In the genomic region with DNA sequence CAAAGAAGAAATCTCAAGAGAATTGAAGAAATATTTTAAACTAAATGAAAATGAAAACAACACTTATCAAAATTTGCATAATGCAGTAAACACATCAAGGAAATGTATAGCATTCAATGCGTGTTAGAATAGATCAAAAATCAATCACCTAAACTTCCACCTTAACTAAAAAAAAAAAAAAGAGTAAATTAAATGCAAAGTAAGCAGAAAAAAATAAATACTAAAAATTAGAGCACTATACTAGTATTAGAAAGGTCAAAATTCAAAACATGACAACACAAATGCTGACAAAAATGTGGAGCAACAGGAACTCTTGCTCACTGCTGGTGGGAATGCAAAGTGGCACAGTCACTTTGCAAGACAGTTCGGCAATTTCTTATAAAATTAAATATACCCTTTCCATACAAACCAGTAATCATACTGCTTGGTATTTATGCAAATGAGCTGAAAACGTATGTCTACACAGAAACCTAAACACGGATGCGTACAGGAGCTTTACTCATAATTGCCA, we compare ENCODE assay signal across 38 cellular contexts.
"Had no signal": no experiment of that assay in that cellular context is flagged by ENCODE, and none has a peak within 500 bp of the region (broad histone marks: within the 10 kb centered on the region; RNA-seq: fewer than 3 reads in every experiment).

No MANE protein-coding gene starts in this region.

- H3K27me3 ChIP-seq: ascending aorta, cardiac muscle cell had no signal

- ATAC-seq: activated CD4-positive, alpha-beta T cell treated with anti-CD3 and anti-CD28 coated beads for 36 hours; activated CD8-positive, alpha-beta memory T cell treated with anti-CD3 and anti-CD28 coated beads, Interleukin-2, amount 10 ng/mL, durations not matched to agents 7 days and 5 days; activated CD8-positive, alpha-beta T cell treated with anti-CD3 and anti-CD28 coated beads, Interleukin-2, amount 10 ng/mL, durations not matched to agents 7 days and 5 days; activated naive CD8-positive, alpha-beta T cell treated with anti-CD3 and anti-CD28 coated beads, Interleukin-2, amount 50 U/mL, for 24 hours had no signal

- H3K27ac Mint-ChIP-seq: activated B cell treated with CpG ODN at 0.5 μM for 24 hours; activated CD4-positive, alpha-beta memory T cell treated with anti-CD3 and anti-CD28 coated beads, Interleukin-2, amount 10 ng/mL, durations not matched to agents 7 days and 5 days; activated CD4-positive, alpha-beta T cell treated with anti-CD3 and anti-CD28 coated beads for 36 hours; activated CD4-positive, alpha-beta T cell treated with anti-CD3 and anti-CD28 coated beads, Interleukin-2, amount 10 ng/mL, durations not matched to agents 7 days and 5 days; activated CD8-positive, alpha-beta memory T cell treated with anti-CD3 and anti-CD28 coated beads, Interleukin-2, amount 10 ng/mL, durations not matched to agents 7 days and 5 days; activated CD8-positive, alpha-beta T cell treated with anti-CD3 and anti-CD28 coated beads, Interleukin-2, amount 10 ng/mL, durations not matched to agents 7 days and 5 days; activated naive CD4-positive, alpha-beta T cell treated with anti-CD3 and anti-CD28 coated beads, Interleukin-2, amount 10 ng/mL, durations not matched to agents 7 days and 5 days; activated naive CD8-positive, alpha-beta T cell; activated naive CD8-positive, alpha-beta T cell treated with anti-CD3 and anti-CD28 coated beads, Interleukin-2, amount 10 ng/mL, durations not matched to agents 7 days and 5 days; activated naive CD8-positive, alpha-beta T cell treated with anti-CD3 and anti-CD28 coated beads, Interleukin-2, amount 50 U/mL, for 24 hours; activated T-cell treated with anti-CD3 and anti-CD28 coated beads, Interleukin-2, amount 50 U/mL, for 24 hours; activated T-helper 2 cell treated with anti-CD3 and anti-CD28 coated beads, Interferon-gamma antibody, Interleukin-2, Interleukin-4, amounts not matched to agents 10 μg/mL and 5 μg/mL and 100 μg/mL, durations not matched to agents 14 hours and 24 hours and 36 hours; brain; T-helper 1 cell treated with Interleukin-12 subunit alpha and Interleukin-12 subunit beta and Interleukin-4 antibody, amounts not matched to agents 30 μg/mL and 1 μg/mL, for 36 hours; T-helper 2 cell treated with Interferon-gamma antibody and Interleukin-4, amounts not matched to agents 5 μg/mL and 100 μg/mL, for 36 hours had no signal

- H3K9me3 Mint-ChIP-seq: activated CD4-positive, alpha-beta memory T cell treated with anti-CD3 and anti-CD28 coated beads, Interleukin-2, amount 10 ng/mL, durations not matched to agents 7 days and 5 days; activated CD4-positive, alpha-beta T cell treated with anti-CD3 and anti-CD28 coated beads, Interleukin-2, amount 10 ng/mL, durations not matched to agents 7 days and 5 days; activated naive CD4-positive, alpha-beta T cell treated with anti-CD3 and anti-CD28 coated beads, Interleukin-2, amount 10 ng/mL, durations not matched to agents 7 days and 5 days; activated naive CD4-positive, alpha-beta T cell treated with anti-CD3 and anti-CD28 coated beads, Interleukin-2, amount 50 U/mL, for 24 hours; activated naive CD8-positive, alpha-beta T cell treated with anti-CD3 and anti-CD28 coated beads, Interleukin-2, amount 10 ng/mL, durations not matched to agents 7 days and 5 days; activated naive CD8-positive, alpha-beta T cell treated with anti-CD3 and anti-CD28 coated beads, Interleukin-2, amount 50 U/mL, for 24 hours; activated T-helper 2 cell treated with anti-CD3 and anti-CD28 coated beads, Interferon-gamma antibody, Interleukin-2, Interleukin-4, amounts not matched to agents 10 μg/mL and 5 μg/mL and 100 μg/mL, durations not matched to agents 14 hours and 24 hours and 36 hours; T-helper 1 cell treated with Interleukin-12 subunit alpha and Interleukin-12 subunit beta and Interleukin-4 antibody, amounts not matched to agents 30 μg/mL and 1 μg/mL, for 36 hours; T-helper 2 cell treated with Interferon-gamma antibody and Interleukin-4, amounts not matched to agents 5 μg/mL and 100 μg/mL, for 36 hours had no signal

- H3K4me1 Mint-ChIP-seq: activated CD4-positive, alpha-beta memory T cell treated with anti-CD3 and anti-CD28 coated beads, Interleukin-2, amount 10 ng/mL, durations not matched to agents 7 days and 5 days; activated CD4-positive, alpha-beta T cell treated with anti-CD3 and anti-CD28 coated beads, Interleukin-2, amount 10 ng/mL, durations not matched to agents 7 days and 5 days; activated CD8-positive, alpha-beta memory T cell treated with anti-CD3 and anti-CD28 coated beads, Interleukin-2, amount 10 ng/mL, durations not matched to agents 7 days and 5 days; activated naive CD4-positive, alpha-beta T cell treated with anti-CD3 and anti-CD28 coated beads, Interleukin-2, amount 10 ng/mL, durations not matched to agents 7 days and 5 days; activated naive CD4-positive, alpha-beta T cell treated with anti-CD3 and anti-CD28 coated beads, Interleukin-2, amount 50 U/mL, for 24 hours; activated naive CD8-positive, alpha-beta T cell treated with anti-CD3 and anti-CD28 coated beads, Interleukin-2, amount 10 ng/mL, durations not matched to agents 7 days and 5 days; activated naive CD8-positive, alpha-beta T cell treated with anti-CD3 and anti-CD28 coated beads, Interleukin-2, amount 50 U/mL, for 24 hours had no signal

- DNase-seq: activated B cell treated with CpG ODN at 0.5 μM for 24 hours; activated CD4-positive, alpha-beta memory T cell treated with anti-CD3 and anti-CD28 coated beads, Interleukin-2, amount 10 ng/mL, durations not matched to agents 7 days and 5 days; activated CD4-positive, alpha-beta T cell treated with anti-CD3 and anti-CD28 coated beads for 1 hour; activated CD4-positive, alpha-beta T cell treated with anti-CD3 and anti-CD28 coated beads for 36 hours; activated CD4-positive, alpha-beta T cell treated with anti-CD3 and anti-CD28 coated beads for 48 hours; activated CD4-positive, alpha-beta T cell treated with anti-CD3 and anti-CD28 coated beads, Interleukin-2, amount 10 ng/mL, durations not matched to agents 7 days and 5 days; activated CD4-positive, alpha-beta T cell treated with anti-CD3 and anti-CD28 coated beads, Interleukin-2, amount 50 U/mL, for 48 hours; activated CD8-positive, alpha-beta memory T cell treated with anti-CD3 and anti-CD28 coated beads for 24 hours; activated CD8-positive, alpha-beta memory T cell treated with anti-CD3 and anti-CD28 coated beads, Interleukin-2, amount 10 ng/mL, durations not matched to agents 7 days and 5 days; activated CD8-positive, alpha-beta memory T cell treated with anti-CD3 and anti-CD28 coated beads, Interleukin-2, amount 50 U/mL, for 48 hours; activated CD8-positive, alpha-beta T cell treated with anti-CD3 and anti-CD28 coated beads, Interleukin-2, amount 10 ng/mL, durations not matched to agents 7 days and 5 days; activated effector memory CD4-positive, alpha-beta T cell treated with Interleukin-2 at 50 U/mL for 16 hours; activated gamma-delta T cell; activated naive CD4-positive, alpha-beta T cell treated with anti-CD3 and anti-CD28 coated beads, Interleukin-2, amount 10 ng/mL, durations not matched to agents 7 days and 5 days; activated naive CD4-positive, alpha-beta T cell treated with Interleukin-2 at 50 U/mL for 16 hours; activated naive CD8-positive, alpha-beta T cell treated with anti-CD3 and anti-CD28 coated beads, Interleukin-2, amount 10 ng/mL, durations not matched to agents 7 days and 5 days; activated naive CD8-positive, alpha-beta T cell treated with anti-CD3 and anti-CD28 coated beads, Interleukin-2, amount 50 U/mL, for 24 hours; activated T-cell treated with anti-CD3 and anti-CD28 coated beads, Interleukin-2, amount 50 U/mL, for 24 hours; activated T-cell treated with anti-CD3 and anti-CD28 coated beads, Interleukin-2, amount 50 U/mL, for 48 hours; amygdala; anterior cingulate cortex; caudate nucleus; cerebellar nuclear complex; T-helper 1 cell; T-helper 2 cell; T-helper 9 cell had no signal

- H3K36me3 Mint-ChIP-seq: activated naive CD4-positive, alpha-beta T cell treated with anti-CD3 and anti-CD28 coated beads, Interleukin-2, amount 10 ng/mL, durations not matched to agents 7 days and 5 days had no signal

- H3K27me3 Mint-ChIP-seq: activated B cell treated with CpG ODN at 0.5 μM for 24 hours; activated CD4-positive, alpha-beta memory T cell treated with anti-CD3 and anti-CD28 coated beads, Interleukin-2, amount 10 ng/mL, durations not matched to agents 7 days and 5 days; activated CD4-positive, alpha-beta T cell treated with anti-CD3 and anti-CD28 coated beads for 36 hours; activated CD4-positive, alpha-beta T cell treated with anti-CD3 and anti-CD28 coated beads, Interleukin-2, amount 10 ng/mL, durations not matched to agents 7 days and 5 days; activated CD8-positive, alpha-beta memory T cell treated with anti-CD3 and anti-CD28 coated beads, Interleukin-2, amount 10 ng/mL, durations not matched to agents 7 days and 5 days; activated naive CD4-positive, alpha-beta T cell treated with anti-CD3 and anti-CD28 coated beads, Interleukin-2, amount 10 ng/mL, durations not matched to agents 7 days and 5 days; activated naive CD4-positive, alpha-beta T cell treated with anti-CD3 and anti-CD28 coated beads, Interleukin-2, amount 50 U/mL, for 24 hours; activated naive CD8-positive, alpha-beta T cell; activated naive CD8-positive, alpha-beta T cell treated with anti-CD3 and anti-CD28 coated beads, Interleukin-2, amount 10 ng/mL, durations not matched to agents 7 days and 5 days; activated naive CD8-positive, alpha-beta T cell treated with anti-CD3 and anti-CD28 coated beads, Interleukin-2, amount 50 U/mL, for 24 hours; activated T-cell treated with anti-CD3 and anti-CD28 coated beads, Interleukin-2, amount 50 U/mL, for 24 hours; brain; central memory CD8-positive, alpha-beta T cell had no signal

- FAIRE-seq: bronchial epithelial cell, TTC549 had no signal

- H3K4me1 ChIP-seq: ascending aorta had no signal

- H3K27ac ChIP-seq: ascending aorta, cardiac muscle cell, VCaP had no signal

- H3K4me3 ChIP-seq: ascending aorta, cardiac muscle cell had no signal

- H3K4me3 Mint-ChIP-seq: activated B cell treated with CpG ODN at 0.5 μM for 24 hours; activated CD4-positive, alpha-beta memory T cell treated with anti-CD3 and anti-CD28 coated beads, Interleukin-2, amount 10 ng/mL, durations not matched to agents 7 days and 5 days; activated CD4-positive, alpha-beta T cell treated with anti-CD3 and anti-CD28 coated beads for 36 hours; activated CD4-positive, alpha-beta T cell treated with anti-CD3 and anti-CD28 coated beads, Interleukin-2, amount 10 ng/mL, durations not matched to agents 7 days and 5 days; activated CD8-positive, alpha-beta memory T cell treated with anti-CD3 and anti-CD28 coated beads, Interleukin-2, amount 10 ng/mL, durations not matched to agents 7 days and 5 days; activated CD8-positive, alpha-beta T cell treated with anti-CD3 and anti-CD28 coated beads, Interleukin-2, amount 10 ng/mL, durations not matched to agents 7 days and 5 days; activated naive CD4-positive, alpha-beta T cell treated with anti-CD3 and anti-CD28 coated beads, Interleukin-2, amount 10 ng/mL, durations not matched to agents 7 days and 5 days; activated naive CD4-positive, alpha-beta T cell treated with anti-CD3 and anti-CD28 coated beads, Interleukin-2, amount 50 U/mL, for 24 hours; activated naive CD8-positive, alpha-beta T cell; activated naive CD8-positive, alpha-beta T cell treated with anti-CD3 and anti-CD28 coated beads, Interleukin-2, amount 10 ng/mL, durations not matched to agents 7 days and 5 days; activated naive CD8-positive, alpha-beta T cell treated with anti-CD3 and anti-CD28 coated beads, Interleukin-2, amount 50 U/mL, for 24 hours; activated T-cell treated with anti-CD3 and anti-CD28 coated beads, Interleukin-2, amount 50 U/mL, for 24 hours; brain; central memory CD8-positive, alpha-beta T cell; T-helper 1 cell treated with Interleukin-12 subunit alpha and Interleukin-12 subunit beta and Interleukin-4 antibody, amounts not matched to agents 30 μg/mL and 1 μg/mL, for 36 hours; T-helper 2 cell treated with Interferon-gamma antibody and Interleukin-4, amounts not matched to agents 5 μg/mL and 100 μg/mL, for 36 hours had no signal

- H3K9me3 ChIP-seq: ascending aorta had no signal

- H3K36me3 ChIP-seq: ascending aorta, cardiac muscle cell had no signal
